19 cellular contexts compared by ENCODE assay signal in the genomic region with DNA sequence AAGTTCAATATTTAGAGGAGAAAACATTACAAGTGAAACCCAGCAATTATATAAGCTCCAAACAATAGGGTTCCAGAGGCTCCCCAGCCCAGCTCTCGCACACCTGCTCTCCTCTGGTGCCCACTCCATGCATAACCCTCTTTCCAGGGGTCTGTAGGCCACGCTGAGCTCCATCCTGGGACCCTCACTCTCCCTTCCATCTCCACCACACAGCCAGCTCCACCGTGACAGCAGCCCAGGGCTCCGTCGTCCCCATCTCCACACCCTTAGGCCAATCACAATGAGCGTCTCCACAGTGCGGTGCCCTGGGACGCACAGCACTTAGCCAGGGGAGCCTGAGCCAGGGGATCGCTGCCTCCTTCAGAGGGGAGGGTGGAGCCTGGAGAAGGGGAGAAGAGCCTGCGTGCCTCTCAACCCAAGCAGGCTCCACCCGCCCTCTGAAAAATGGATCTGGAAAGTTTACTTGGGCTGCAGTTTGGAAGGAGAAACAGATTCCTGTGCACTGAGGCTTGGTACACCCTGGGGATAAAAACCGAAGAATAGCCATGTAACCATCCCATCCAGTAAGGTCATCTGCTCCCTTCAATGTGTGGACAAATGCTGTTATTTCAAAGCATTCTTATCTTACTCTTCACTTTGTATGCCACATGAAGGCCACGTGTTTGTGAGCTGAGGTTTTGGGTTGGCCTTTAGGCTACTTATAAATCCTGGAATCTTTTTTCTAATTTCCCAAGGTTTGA.
"Had no signal": no experiment of that assay in that cellular context is flagged by ENCODE, and none has a peak within 500 bp of the region (broad histone marks: within the 10 kb centered on the region; RNA-seq: fewer than 3 reads in every experiment).

No MANE protein-coding gene starts in this region.

- H3K27me3 ChIP-seq: neutrophil, transverse colon had no signal

- H3K36me3 ChIP-seq: neutrophil, transverse colon had no signal

- H3K36me3 Mint-ChIP-seq: activated naive CD4-positive, alpha-beta T cell treated with anti-CD3 and anti-CD28 coated beads, Interleukin-2, amount 50 U/mL, for 72 hours had no signal

- H3K27ac Mint-ChIP-seq: activated CD8-positive, alpha-beta T cell treated with anti-CD3 and anti-CD28 coated beads for 36 hours; activated naive CD4-positive, alpha-beta T cell treated with anti-CD3 and anti-CD28 coated beads, Interleukin-2, amount 50 U/mL, for 72 hours; T-helper 1 cell treated with Interleukin-12 subunit alpha and Interleukin-12 subunit beta and Interleukin-4 antibody, amounts not matched to agents 30 μg/mL and 1 μg/mL, for 36 hours had no signal

- DNase-seq: activated CD4-positive, alpha-beta T cell treated with anti-CD3 and anti-CD28 coated beads for 48 hours; activated CD8-positive, alpha-beta T cell treated with anti-CD3 and anti-CD28 coated beads for 36 hours; activated gamma-delta T cell; activated T-cell treated with anti-CD3 and anti-CD28 coated beads, Interleukin-2, amount 50 U/mL, for 4 hours; amniotic stem cell; hypothalamus; left cardiac atrium; naive thymus-derived CD4-positive, alpha-beta T cell; stimulated activated CD4-positive, alpha-beta T cell treated with anti-CD3 and anti-CD28 coated beads, Interleukin-15, amount 100 ng/mL, for 24 hours; stimulated activated CD4-positive, alpha-beta T cell treated with anti-CD3 and anti-CD28 coated beads, Interleukin-4, amount 100 ng/mL, for 1 hour; stimulated activated naive CD4-positive, alpha-beta T cell; substantia nigra; transverse colon had no signal

- H3K9me3 Mint-ChIP-seq: activated CD8-positive, alpha-beta T cell treated with anti-CD3 and anti-CD28 coated beads for 36 hours; activated naive CD4-positive, alpha-beta T cell treated with anti-CD3 and anti-CD28 coated beads, Interleukin-2, amount 50 U/mL, for 72 hours; activated T-cell treated with anti-CD3 and anti-CD28 coated beads, Interleukin-2, amount 50 U/mL, for 4 hours; T-helper 1 cell treated with Interleukin-12 subunit alpha and Interleukin-12 subunit beta and Interleukin-4 antibody, amounts not matched to agents 30 μg/mL and 1 μg/mL, for 36 hours had no signal

- H3K4me3 ChIP-seq: lung, skin epidermis, transverse colon had no signal

- H3K9me3 ChIP-seq: neutrophil, transverse colon had no signal

- H3K27me3 Mint-ChIP-seq: activated CD8-positive, alpha-beta T cell treated with anti-CD3 and anti-CD28 coated beads for 36 hours had no signal

- H3K27ac ChIP-seq: neutrophil, skin epidermis, transverse colon had no signal

- H3K4me1 ChIP-seq: transverse colon had no signal

- ATAC-seq: activated CD8-positive, alpha-beta T cell treated with anti-CD3 and anti-CD28 coated beads for 36 hours; activated naive CD4-positive, alpha-beta T cell treated with anti-CD3 and anti-CD28 coated beads, Interleukin-2, amount 50 U/mL, for 72 hours; activated T-cell treated with anti-CD3 and anti-CD28 coated beads, Interleukin-2, amount 50 U/mL, for 4 hours; esophagus mucosa; left cardiac atrium; naive thymus-derived CD4-positive, alpha-beta T cell had no signal

- H3K4me3 Mint-ChIP-seq: activated CD8-positive, alpha-beta T cell treated with anti-CD3 and anti-CD28 coated beads for 36 hours; activated T-cell treated with anti-CD3 and anti-CD28 coated beads, Interleukin-2, amount 50 U/mL, for 4 hours; naive thymus-derived CD4-positive, alpha-beta T cell; T-helper 1 cell treated with Interleukin-12 subunit alpha and Interleukin-12 subunit beta and Interleukin-4 antibody, amounts not matched to agents 30 μg/mL and 1 μg/mL, for 36 hours had no signal
